8 cellular contexts compared by ENCODE assay signal in genomic region chr16:2267913-2268666, GRCh38. TPM values are rescaled to one million over a fixed set of nuclear protein-coding genes. Genes with fewer than 3 reads are reported as not detected.
A peak's percentile ranks its signal among the peaks of the same experiment; 100 is the strongest.
DNase-seq lines count a peak whose midpoint lies in the region; ATAC-seq and TF ChIP-seq lines count a peak whose summit lies in the region.

A gene with protein sequence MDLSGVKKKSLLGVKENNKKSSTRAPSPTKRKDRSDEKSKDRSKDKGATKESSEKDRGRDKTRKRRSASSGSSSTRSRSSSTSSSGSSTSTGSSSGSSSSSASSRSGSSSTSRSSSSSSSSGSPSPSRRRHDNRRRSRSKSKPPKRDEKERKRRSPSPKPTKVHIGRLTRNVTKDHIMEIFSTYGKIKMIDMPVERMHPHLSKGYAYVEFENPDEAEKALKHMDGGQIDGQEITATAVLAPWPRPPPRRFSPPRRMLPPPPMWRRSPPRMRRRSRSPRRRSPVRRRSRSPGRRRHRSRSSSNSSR (minus strand): TSS chr16:2268126. CDS start chr16:2264643, 3,483 bp downstream.

- H3K4me3 Mint-ChIP-seq in naive B cell = peak within 1 kb of the TSS; percentile 93 to 98 (median 96)
- H3K4me3 Mint-ChIP-seq in stimulated activated effector memory CD8-positive, alpha-beta T cell treated with anti-CD3 and anti-CD28 coated beads, Interleukin-12 subunit alpha, Interleukin-12 subunit beta, amount 100 ng/mL, for 72 hours = peak within 1 kb of the TSS; percentile 91

- H3K27ac Mint-ChIP-seq in naive B cell = peak within 1 kb of the TSS; percentile 98 to 100 (median 98)
- peak within 1 kb of the TSS; percentile 99 for H3K27ac Mint-ChIP-seq in stimulated activated effector memory CD8-positive, alpha-beta T cell treated with anti-CD3 and anti-CD28 coated beads, Interleukin-12 subunit alpha, Interleukin-12 subunit beta, amount 100 ng/mL, for 72 hours

- peak; percentile 89 to 93 for TF ChIP-seq POLR2A in Peyer's patch (IDR thresholded peaks at IDR 0.05)

- H3K4me1 ChIP-seq in DND-41 (ENCODE audit: insufficient read depth, low read length) (peaks cover 40% of the 10 kb centered on the region), Peyer's patch (peaks cover 0 to 36% (median 8%) of the 10 kb centered on the region in 4 donors)

- H3K9me3 Mint-ChIP-seq in naive B cell = no peaks in the 10 kb centered on the region
- no peaks in the 10 kb centered on the region for H3K9me3 Mint-ChIP-seq in stimulated activated effector memory CD8-positive, alpha-beta T cell treated with anti-CD3 and anti-CD28 coated beads, Interleukin-12 subunit alpha, Interleukin-12 subunit beta, amount 100 ng/mL, for 72 hours

- H3K27ac ChIP-seq in DND-41 (ENCODE audit: low read length) (peak within 1 kb of the TSS; percentile 98), KOPT-K1 (ENCODE audit: low read depth, low read length, poor library complexity, severe bottlenecking) (peak within 1 kb of the TSS; percentile 89), Peyer's patch (peak within 1 kb of the TSS; percentile 90 to 97 (median 94))

- peak; percentile 97 for DNase-seq in DND-41
- DNase-seq in Peyer's patch = peak; percentile 93 to 99 (median 98)
- peak; percentile 94 for DNase-seq in activated T-helper 1 cell treated with Interleukin-2 at 50 U/mL for 16 hours (ENCODE audit: low read depth)
- DNase-seq in fibroblast of gingiva (ENCODE audit: low read depth) = peak; percentile 93
- peak; percentile 98 for DNase-seq in naive B cell
- DNase-seq in stimulated activated effector memory CD8-positive, alpha-beta T cell treated with anti-CD3 and anti-CD28 coated beads, Interleukin-12 subunit alpha, Interleukin-12 subunit beta, amount 100 ng/mL, for 72 hours (ENCODE audit: low spot score in 2 of 2) = peak; percentile 98 to 99

- TF ChIP-seq CTCF in DND-41 (IDR thresholded peaks at IDR 0.05; ENCODE audit: borderline replicate concordance, extremely low read depth, low read length, poor library complexity, severe bottlenecking) (no peak), Peyer's patch (IDR thresholded peaks at IDR 0.05) (peak in 1 of 6 experiments; percentile 0)

- peak within 1 kb of the TSS; percentile 79 for H3K4me2 ChIP-seq in DND-41 (ENCODE audit: insufficient read depth, low read length)

- H3K9ac ChIP-seq in DND-41 (ENCODE audit: low read depth, low read length) = peak within 1 kb of the TSS; percentile 91

- H3K79me2 ChIP-seq in DND-41 (ENCODE audit: insufficient read depth, low read length) = peaks cover 65% of the 10 kb centered on the region

- no peaks in the 10 kb centered on the region for H3K36me3 Mint-ChIP-seq in naive B cell
- H3K36me3 Mint-ChIP-seq in stimulated activated effector memory CD8-positive, alpha-beta T cell treated with anti-CD3 and anti-CD28 coated beads, Interleukin-12 subunit alpha, Interleukin-12 subunit beta, amount 100 ng/mL, for 72 hours = peaks cover 55% of the 10 kb centered on the region

- peaks cover 66% of the 10 kb centered on the region for H4K20me1 ChIP-seq in DND-41 (ENCODE audit: insufficient read depth, low read length)

- H3K4me3 ChIP-seq in DND-41 (ENCODE audit: low read depth in 1 of 2, low read length in 2 of 2) (peak within 1 kb of the TSS; percentile 61 to 85), Peyer's patch (peak within 1 kb of the TSS; percentile 72 to 88 (median 78))

- H3K9me3 ChIP-seq in DND-41 (ENCODE audit: insufficient read depth, low read length, severe bottlenecking) = no peaks in the 10 kb centered on the region
- no peaks in the 10 kb centered on the region for H3K9me3 ChIP-seq in KOPT-K1 (ENCODE audit: insufficient read depth, low read length, poor library complexity, severe bottlenecking)
- H3K9me3 ChIP-seq in Peyer's patch = peaks cover 0 to 4% (median 0%) of the 10 kb centered on the region in 4 donors

- H3K36me3 ChIP-seq in DND-41 (ENCODE audit: insufficient read depth, low read length) (peaks cover 37% of the 10 kb centered on the region), KOPT-K1 (ENCODE audit: insufficient read depth, low read length) (peaks cover 30% of the 10 kb centered on the region), Peyer's patch (peaks cover 0 to 14% (median 0%) of the 10 kb centered on the region in 3 donors)

- H2AFZ ChIP-seq in DND-41 (ENCODE audit: low read depth, low read length) = peak within 1 kb of the TSS; percentile 98

- H3K27me3 ChIP-seq in DND-41 (ENCODE audit: insufficient read depth, low read length, poor library complexity) (no peaks in the 10 kb centered on the region), Peyer's patch (no peaks in the 10 kb centered on the region)

- H3K4me1 Mint-ChIP-seq in naive B cell = peaks cover 24 to 51% (median 43%) of the 10 kb centered on the region in 3 donors
- peaks cover 36% of the 10 kb centered on the region for H3K4me1 Mint-ChIP-seq in stimulated activated effector memory CD8-positive, alpha-beta T cell treated with anti-CD3 and anti-CD28 coated beads, Interleukin-12 subunit alpha, Interleukin-12 subunit beta, amount 100 ng/mL, for 72 hours

- H3K27me3 Mint-ChIP-seq in naive B cell = no peaks in the 10 kb centered on the region

- peak; percentile 83 for ATAC-seq in DND-41 (ENCODE audit: insufficient read depth, low read depth)
- ATAC-seq in GM21786 (IDR thresholded peaks at IDR 0.05; ENCODE audit: unreplicated experiment) = peak; percentile 74
- peak; percentile 86 to 87 for ATAC-seq in naive B cell (ENCODE audit: low read depth in 2 of 2)
- ATAC-seq in stimulated activated effector memory CD8-positive, alpha-beta T cell treated with anti-CD3 and anti-CD28 coated beads, Interleukin-12 subunit alpha, Interleukin-12 subunit beta, amount 100 ng/mL, for 72 hours = peak; percentile 91

RNA-seq across cellular contexts. Expression of the gene that starts here (rescaled TPM):
- 100 to 1,000 TPM in 3 of 4 donors, 10 to 100 TPM in 1; 71.5 to 155 (median 122) TPM for total RNA-seq in Peyer's patch
- polyA plus RNA-seq in naive B cell (ENCODE audit: low read depth in 6 of 6) = 100 to 1,000 TPM; 238 to 325 (median 252) TPM

Comparison
In these comparisons a context has a peak if more than half of its experiments do, and no peak if none do; other contexts are left out.
1. Peak in every context shown above with its lines: DNase-seq, ATAC-seq, H3K4me3 ChIP-seq and H3K27ac ChIP-seq.